Comparison of ENCODE assay signal across 10 cellular contexts in genomic region chr18:14093526-14093925, GRCh38.
"Had no signal": no experiment of that assay in that cellular context is flagged by ENCODE, and none has a peak within 500 bp of the region (broad histone marks: within the 10 kb centered on the region; RNA-seq: fewer than 3 reads in every experiment).

No MANE protein-coding gene starts in this region.

- ATAC-seq: activated CD4-positive, alpha-beta T cell treated with anti-CD3 and anti-CD28 coated beads for 36 hours; activated CD8-positive, alpha-beta T cell treated with anti-CD3 and anti-CD28 coated beads for 36 hours; activated T-cell treated with anti-CD3 and anti-CD28 coated beads, Interleukin-2, amount 50 U/mL, for 72 hours; stimulated activated effector memory CD8-positive, alpha-beta T cell treated with anti-CD3 and anti-CD28 coated beads, Interleukin-12 subunit alpha, Interleukin-12 subunit beta, amount 100 ng/mL, for 72 hours had no signal

- DNase-seq: activated CD4-positive, alpha-beta T cell treated with anti-CD3 and anti-CD28 coated beads for 36 hours; activated CD8-positive, alpha-beta T cell treated with anti-CD3 and anti-CD28 coated beads for 36 hours; activated gamma-delta T cell treated with Interleukin-2 at 50 U/mL for 16 hours; activated naive CD8-positive, alpha-beta T cell treated with anti-CD3 and anti-CD28 coated beads for 36 hours; activated T-cell treated with anti-CD3 and anti-CD28 coated beads, Interleukin-2, amount 50 U/mL, for 72 hours; esophagus squamous epithelium; kidney glomerular epithelial cell; mesenchymal stem cell; nucleus accumbens had no signal
